19 cellular contexts compared by ENCODE assay signal in the genomic region with DNA sequence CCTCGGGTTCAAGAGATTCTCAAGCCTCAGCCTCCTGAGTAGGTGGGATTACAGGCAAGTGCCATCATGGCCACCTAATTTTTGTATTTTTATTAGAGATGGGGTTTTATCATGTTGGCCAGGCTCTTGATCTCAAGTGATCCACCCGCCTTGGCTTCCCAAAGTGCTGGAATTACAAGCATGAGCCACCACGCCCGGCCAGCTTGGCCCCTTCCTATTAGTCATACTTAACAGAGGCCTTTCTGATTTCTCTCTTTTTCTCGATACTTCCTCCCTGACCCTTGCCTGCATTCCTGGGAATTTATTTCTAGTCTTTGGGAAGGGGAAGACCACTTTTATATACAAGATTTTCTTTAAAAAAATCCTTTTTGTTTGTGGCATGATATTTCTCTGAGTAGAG. TPM values are rescaled to one million over a fixed set of nuclear protein-coding genes. Genes with fewer than 3 reads are reported as not detected.
A peak's percentile ranks its signal among the peaks of the same experiment; 100 is the strongest.
DNase-seq lines count a peak whose midpoint lies in the region; ATAC-seq and TF ChIP-seq lines count a peak whose summit lies in the region.
"Had no signal": no experiment of that assay in that cellular context is flagged by ENCODE, and none has a peak within 500 bp of the region (broad histone marks: within the 10 kb centered on the region; RNA-seq: fewer than 3 reads in every experiment).

No MANE protein-coding gene starts in this region.

- H3K27me3 ChIP-seq in BLaER1 treated with 17β-estradiol and CSF1 and Interleukin-3, amounts not matched to agents 10 nM and 100 nM: no peaks in the 10 kb centered on the region
- H3K27me3 ChIP-seq in brain microvascular endothelial cell (replicated peaks): no peaks in the 10 kb centered on the region
- H3K27me3 ChIP-seq in BE2C: peaks cover 9% of the 10 kb centered on the region
- H3K27me3 ChIP-seq: esophagus muscularis mucosa, right lobe of liver, tibial nerve had no signal

- no peak for TF ChIP-seq CTCF in brain microvascular endothelial cell (IDR thresholded peaks at IDR 0.05; ENCODE audit: low read depth, low read length, missing control alignments)
- no peak for TF ChIP-seq CTCF in BE2C (IDR thresholded peaks at IDR 0.05; ENCODE audit: low read depth, low read length)

- H4K20me1 ChIP-seq in BLaER1 treated with 17β-estradiol and CSF1 and Interleukin-3, amounts not matched to agents 10 nM and 100 nM: no peaks in the 10 kb centered on the region

- H3K9me3 ChIP-seq in BLaER1 treated with 17β-estradiol and CSF1 and Interleukin-3, amounts not matched to agents 10 nM and 100 nM (replicated peaks in 1 of 11): peaks cover 31 to 62% (median 46%) of the 10 kb centered on the region in 11 experiments
- H3K9me3 ChIP-seq in BE2C: no peaks in the 10 kb centered on the region
- H3K9me3 ChIP-seq: esophagus muscularis mucosa, right lobe of liver, tibial nerve had no signal

- no peak overlapping the region; a peak in 1 of 20 replicates for H3K4me3 ChIP-seq in BLaER1 treated with 17β-estradiol and CSF1 and Interleukin-3, amounts not matched to agents 10 nM and 100 nM
- H3K4me3 ChIP-seq in brain microvascular endothelial cell (ENCODE audit: low read depth, low read length) (no peak overlapping the region), BE2C (ENCODE audit: low read depth, low read length) (no peak overlapping the region)
- H3K4me3 ChIP-seq: coronary artery, esophagus muscularis mucosa, right lobe of liver, tibial nerve had no signal

- no peak overlapping the region for H3K9ac ChIP-seq in BLaER1 treated with 17β-estradiol and CSF1 and Interleukin-3, amounts not matched to agents 10 nM and 100 nM

- peak overlapping the region in 6 of 11 experiments; percentile 8 to 79 (median 42); a peak in 8 of 22 replicates for H3K27ac ChIP-seq in BLaER1 treated with 17β-estradiol and CSF1 and Interleukin-3, amounts not matched to agents 10 nM and 100 nM
- no peak overlapping the region for H3K27ac ChIP-seq in brain microvascular endothelial cell
- H3K27ac ChIP-seq: coronary artery, esophagus muscularis mucosa, right lobe of liver, tibial nerve had no signal

- DNase-seq in LHCN-M2 (ENCODE audit: low read depth) (peak; percentile 63), brain microvascular endothelial cell (peak; percentile 54), kidney tubule cell (ENCODE audit: low spot score) (peak; percentile 59), BE2C (no peak), mucosa of gallbladder (ENCODE audit: low spot score) (no peak), hepatic stellate cell (ENCODE audit: low spot score) (no peak)
- DNase-seq: activated CD4-positive, alpha-beta memory T cell treated with anti-CD3 and anti-CD28 coated beads for 36 hours; AML-193; NCI-H1105; NK-92 treated with Interleukin-12 subunit alpha and Interleukin-12 subunit beta, amount 100 ng/mL, for 24 hours; right lobe of liver; stimulated activated CD4-positive, alpha-beta T cell treated with anti-CD3 and anti-CD28 coated beads, Interleukin-4, amount 100 ng/mL, for 24 hours had no signal

- no peak for ATAC-seq in GM18520 (IDR thresholded peaks at IDR 0.05; ENCODE audit: unreplicated experiment)
- ATAC-seq: right lobe of liver had no signal

- in situ Hi-C loops in brain microvascular endothelial cell (cut with HindIII; ENCODE audit: low pct_ligation_motif_present, low sequenced_read_pairs): no loop called here

- peak overlapping the region in 8 of 11 experiments; percentile 1 to 41 (median 23); a peak in 9 of 22 replicates for H3K4me2 ChIP-seq in BLaER1 treated with 17β-estradiol and CSF1 and Interleukin-3, amounts not matched to agents 10 nM and 100 nM

- H3K36me3 ChIP-seq in BLaER1 treated with 17β-estradiol and CSF1 and Interleukin-3, amounts not matched to agents 10 nM and 100 nM: no peaks in the 10 kb centered on the region
- H3K36me3 ChIP-seq in brain microvascular endothelial cell (replicated peaks): no peaks in the 10 kb centered on the region
- H3K36me3 ChIP-seq in BE2C: no peaks in the 10 kb centered on the region
- H3K36me3 ChIP-seq: esophagus muscularis mucosa, right lobe of liver, tibial nerve had no signal

- H3K4me1 ChIP-seq in BLaER1 treated with 17β-estradiol and CSF1 and Interleukin-3, amounts not matched to agents 10 nM and 100 nM: peaks cover 0 to 17% (median 7%) of the 10 kb centered on the region in 10 experiments; a peak in 14 of 20 replicates
- H3K4me1 ChIP-seq in BE2C: no peaks in the 10 kb centered on the region
- H3K4me1 ChIP-seq: esophagus muscularis mucosa, right lobe of liver, tibial nerve had no signal

RNA-seq across cellular contexts. Expression of gene KLRD1, which starts 31.8 kb away (rescaled TPM):
- total RNA-seq in LHCN-M2 (2014; rRNA removed): not detected in 2 replicates
- polyA plus RNA-seq in LHCN-M2 (2012): not detected
- 0.14 TPM for polyA plus RNA-seq in BE2C (2012; ENCODE audit: insufficient read depth, insufficient read length, low read depth)
- 1.8 TPM for total RNA-seq in mucosa of gallbladder
- total RNA-seq: SK-MEL-5 had no signal

RNA-seq across cellular contexts. Expression of gene KLRK1, which starts 50.4 kb away (rescaled TPM):
- total RNA-seq in LHCN-M2 (2014; rRNA removed) (0.26 and 0.40 TPM in 2 replicates), mucosa of gallbladder (5.0 TPM)
- polyA plus RNA-seq in LHCN-M2 (2012): 0.05 TPM
- polyA plus RNA-seq in BE2C (2012; ENCODE audit: insufficient read depth, insufficient read length, low read depth): not detected
- total RNA-seq: activated T-helper 1 cell treated with anti-CD3 and anti-CD28 coated beads, Interleukin-12 subunit alpha, Interleukin-12 subunit beta, Interleukin-2, Interleukin-4 antibody, amounts not matched to agents 30 ng/mL and 10 ng/mL and 1 ng/mL, durations not matched to agents 14 hours and 24 hours and 36 hours had no signal

Comparison
In these comparisons a context has a peak if more than half of its experiments do, and no peak if none do; other contexts are left out.
1. DNase-seq: peak in LHCN-M2 (single experiment), brain microvascular endothelial cell (single experiment) and kidney tubule cell (single experiment); none in BE2C (single experiment), mucosa of gallbladder (single experiment) and hepatic stellate cell (single experiment).